ENCODE assay signal across 22 cellular contexts in genomic region chr2:117481608-117482007, GRCh38.
DNase-seq lines count a peak whose midpoint lies in the region; ATAC-seq and TF ChIP-seq lines count a peak whose summit lies in the region.
"Had no signal": no experiment of that assay in that cellular context is flagged by ENCODE, and none has a peak within 500 bp of the region (broad histone marks: within the 10 kb centered on the region; RNA-seq: fewer than 3 reads in every experiment).

No MANE protein-coding gene starts in this region.

- no peak overlapping the region for H3K4me2 ChIP-seq in DND-41 (ENCODE audit: insufficient read depth, low read length)

- H3K9ac ChIP-seq in DND-41 (ENCODE audit: low read depth, low read length), result no peak overlapping the region
- H3K9ac ChIP-seq: GM23248 had no signal

- ATAC-seq in DND-41 (ENCODE audit: insufficient read depth, low read depth), result peak; percentile 67
- ATAC-seq in central memory CD8-positive, alpha-beta T cell (replicated peaks; ENCODE audit: extremely low read depth, poor library complexity, severe bottlenecking), result peak; percentile 28
- no peak for ATAC-seq in GM21786 (IDR thresholded peaks at IDR 0.05; ENCODE audit: unreplicated experiment)
- ATAC-seq: GM12878, Right ventricle myocardium inferior had no signal

- DNase-seq in NCI-H510A treated with DMSO at 0.1 percent for 48 hours (lab: John Stamatoyannopoulos, UW) (peak; percentile 2), NCI-H510A (lab: John Stamatoyannopoulos, UW) (no peak), DND-41 (peak; percentile 13), NCI-H2081 (lab: John Stamatoyannopoulos, UW) (peak; percentile 23 to 60), HAP-1 (ENCODE audit: low spot score in 2 of 2) (no peak), NCI-H146 (lab: John Stamatoyannopoulos, UW) (no peak)
- DNase-seq in central memory CD8-positive, alpha-beta T cell (ENCODE audit: low spot score in 2 of 2), result no peak
- DNase-seq: DMS79, GM23248, HCEC 1CT, KG1, NCI-H187, NCI-H2171, NCI-H446, NCI-H82, OCI-M1, T1000 had no signal

- TF ChIP-seq CTCF in DND-41 (IDR thresholded peaks at IDR 0.05; ENCODE audit: borderline replicate concordance, extremely low read depth, low read length, poor library complexity, severe bottlenecking), result no peak

- H3K27ac ChIP-seq in DND-41 (ENCODE audit: low read length), result no peak overlapping the region; the same call in 1 of the 2 replicates
- H3K27ac ChIP-seq: C4-2B, GM23248 had no signal

- peaks cover 3% of the 10 kb centered on the region for H3K36me3 Mint-ChIP-seq in central memory CD8-positive, alpha-beta T cell (ENCODE audit: insufficient read depth)

- H4K20me1 ChIP-seq in DND-41 (ENCODE audit: insufficient read depth, low read length), result no peaks in the 10 kb centered on the region

- H3K27me3 Mint-ChIP-seq in central memory CD8-positive, alpha-beta T cell, result no peaks in the 10 kb centered on the region

- peaks cover 5% of the 10 kb centered on the region for H3K9me3 ChIP-seq in DND-41 (ENCODE audit: insufficient read depth, low read length, severe bottlenecking)
- H3K9me3 ChIP-seq in HAP-1, result no peaks in the 10 kb centered on the region

- no peak overlapping the region for H3K27ac Mint-ChIP-seq in central memory CD8-positive, alpha-beta T cell (ENCODE audit: low read depth)
- H3K27ac Mint-ChIP-seq: T-helper 1 cell treated with Interleukin-12 subunit alpha and Interleukin-12 subunit beta and Interleukin-4 antibody, amounts not matched to agents 30 μg/mL and 1 μg/mL, for 36 hours had no signal

- no peak overlapping the region for H3K4me3 Mint-ChIP-seq in central memory CD8-positive, alpha-beta T cell
- H3K4me3 Mint-ChIP-seq: T-helper 1 cell treated with Interleukin-12 subunit alpha and Interleukin-12 subunit beta and Interleukin-4 antibody, amounts not matched to agents 30 μg/mL and 1 μg/mL, for 36 hours had no signal

- no peaks in the 10 kb centered on the region for H3K79me2 ChIP-seq in DND-41 (ENCODE audit: insufficient read depth, low read length)

- H3K9me3 Mint-ChIP-seq in central memory CD8-positive, alpha-beta T cell, result peaks cover 36% of the 10 kb centered on the region
- H3K9me3 Mint-ChIP-seq: T-helper 1 cell treated with Interleukin-12 subunit alpha and Interleukin-12 subunit beta and Interleukin-4 antibody, amounts not matched to agents 30 μg/mL and 1 μg/mL, for 36 hours had no signal

- no peak overlapping the region for H2AFZ ChIP-seq in DND-41 (ENCODE audit: low read depth, low read length)
- H2AFZ ChIP-seq: GM23248 had no signal

- H3K4me1 Mint-ChIP-seq in central memory CD8-positive, alpha-beta T cell, result no peaks in the 10 kb centered on the region

- H3K4me1 ChIP-seq in DND-41 (ENCODE audit: insufficient read depth, low read length) (peaks cover 19% of the 10 kb centered on the region), HAP-1 (no peaks in the 10 kb centered on the region)

- H3K27me3 ChIP-seq in DND-41 (ENCODE audit: insufficient read depth, low read length, poor library complexity), result no peaks in the 10 kb centered on the region
- no peaks in the 10 kb centered on the region for H3K27me3 ChIP-seq in HAP-1 (ENCODE audit: low read depth)

- no peaks in the 10 kb centered on the region for H3K36me3 ChIP-seq in DND-41 (ENCODE audit: insufficient read depth, low read length)
- no peaks in the 10 kb centered on the region for H3K36me3 ChIP-seq in HAP-1 (replicated peaks)

- in situ Hi-C loops in HAP-1 (cut with MboI; ENCODE audit: low sequenced_read_pairs), result no loop called here

- H3K4me3 ChIP-seq in DND-41 (ENCODE audit: low read depth in 1 of 2, low read length in 2 of 2), result no peak overlapping the region
- H3K4me3 ChIP-seq in HAP-1, result no peak overlapping the region
- H3K4me3 ChIP-seq: GM12878, GM23248 had no signal

Comparison
In these comparisons a context has a peak if more than half of its experiments do, and no peak if none do; other contexts are left out.
1. DNase-seq: peak in NCI-H510A treated with DMSO at 0.1 percent for 48 hours (single experiment), DND-41 (single experiment) and NCI-H2081 (2 of 2); none in NCI-H510A (single experiment), central memory CD8-positive, alpha-beta T cell (0 of 2), HAP-1 (0 of 2) and NCI-H146 (single experiment).